16 cellular contexts compared by ENCODE assay signal in genomic region chr4:78137538-78137937, GRCh38.
DNase-seq lines count a peak whose midpoint lies in the region; ATAC-seq, FAIRE-seq and TF ChIP-seq lines count a peak whose summit lies in the region.
"Had no signal": no experiment of that assay in that cellular context is flagged by ENCODE, and none has a peak within 500 bp of the region (broad histone marks: within the 10 kb centered on the region; RNA-seq: fewer than 3 reads in every experiment).

No MANE protein-coding gene starts in this region.

- BruUV-seq in K562 (replicated peaks; lab: Mats Ljungman, UMichigan), result no TSS peak

- no peak for TF ChIP-seq RAD21 in K562 (CRISPR knock-in tag; conservative IDR thresholded peaks at IDR 0.05 in 1 of 2, IDR thresholded peaks at IDR 0.05 in 1 of 2)

- TF ChIP-seq EP300 in K562 (IDR thresholded peaks at IDR 0.05; ENCODE audit: low read length), result no peak

- H3K9me3 ChIP-seq in K562 (replicated peaks; ENCODE audit: control insufficient read depth, insufficient read depth, low read depth, low read length), result no peaks in the 10 kb centered on the region
- no peaks in the 10 kb centered on the region for H3K9me3 ChIP-seq in prostate gland
- H3K9me3 ChIP-seq: BLaER1, HAP-1 had no signal

- TF ChIP-seq CTCF in AG10803 (conservative IDR thresholded peaks at IDR 0.05; ENCODE audit: low read length) (no peak), HFFc6 (IDR thresholded peaks at IDR 0.05) (no peak), K562 (IDR thresholded peaks at IDR 0.05 in 2 of 3, conservative IDR thresholded peaks at IDR 0.05 in 1 of 3; ENCODE audit: insufficient read depth in 2 of 3, low read depth in 1 of 3, low read length in 3 of 3) (no peak), foreskin keratinocyte (conservative IDR thresholded peaks at IDR 0.05) (no peak), prostate gland (IDR thresholded peaks at IDR 0.05) (no peak)

- WGBS in K562 (ENCODE audit: insufficient coverage, low coverage, missing lambda C conversion rate), result 0% methylated on average over 1 of the region's 1 CpG
- 90% methylated on average over 1 of the region's 1 CpG for WGBS in prostate gland

- no peaks in the 10 kb centered on the region for H3K9me1 ChIP-seq in K562 (ENCODE audit: control insufficient read depth, insufficient read depth, low read length)

- H3K36me3 ChIP-seq in K562 (ENCODE audit: control insufficient read depth, insufficient read depth, low read length) (no peaks in the 10 kb centered on the region), prostate gland (no peaks in the 10 kb centered on the region)
- H3K36me3 ChIP-seq: BLaER1, HAP-1 had no signal

- FAIRE-seq in K562 (lab: Jason Lieb, UNC), result peak; percentile 23
- FAIRE-seq: GM12878, H1, HTR-8/SVneo had no signal

- TF ChIP-seq POLR2A in K562 (conservative IDR thresholded peaks at IDR 0.05) (no peak), prostate gland (IDR thresholded peaks at IDR 0.05) (no peak)

- no peak for ATAC-seq in K562
- ATAC-seq in foreskin keratinocyte, result peak; percentile 69
- ATAC-seq in GM21515 (IDR thresholded peaks at IDR 0.05; ENCODE audit: unreplicated experiment), result no peak
- ATAC-seq in esophagus mucosa, result no peak

- H3K27me3 ChIP-seq in K562 (ENCODE audit: control insufficient read depth in 2 of 2, insufficient read depth in 2 of 2, low read length in 2 of 2) (no peaks in the 10 kb centered on the region; a peak in 2 of 5 replicates), foreskin keratinocyte (no peaks in the 10 kb centered on the region), prostate gland (replicated peaks; ENCODE audit: insufficient read depth) (no peaks in the 10 kb centered on the region)
- H3K27me3 ChIP-seq: BLaER1 had no signal

- intact Hi-C loops in K562 (cut with micrococcal nuclease) (no loop called here), prostate gland (cut with DNase I) (no loop called here)

- H3K4me2 ChIP-seq in K562 (ENCODE audit: insufficient read depth, low read length), result no peak overlapping the region
- H3K4me2 ChIP-seq: BLaER1 had no signal

- no peak overlapping the region for H3K27ac Mint-ChIP-seq in HFFc6
- H3K27ac Mint-ChIP-seq: CD8-positive, alpha-beta memory T cell had no signal

- H3K27ac ChIP-seq in K562 (ENCODE audit: extremely low read depth, low read depth, low read length) (no peak overlapping the region), foreskin keratinocyte (no peak overlapping the region), prostate gland (no peak overlapping the region)
- H3K27ac ChIP-seq: BLaER1 had no signal

- no peaks in the 10 kb centered on the region for H3K9me3 Mint-ChIP-seq in HFFc6

- no peak overlapping the region for H3K9ac ChIP-seq in K562 (ENCODE audit: insufficient read depth in 1 of 2, low read depth in 2 of 2, low read length in 2 of 2)
- H3K9ac ChIP-seq: BLaER1 had no signal

- CTCF ChIA-PET in K562 (lab: Yijun Ruan, JAX; ENCODE audit: low intra/inter-chr PET ratio), result no interaction called here

- in situ Hi-C loops in K562 (cut with MboI), result no loop called here

- H3K79me2 ChIP-seq in K562 (ENCODE audit: control insufficient read depth, insufficient read depth, low read length), result no peaks in the 10 kb centered on the region

- H3K4me1 ChIP-seq in K562 (replicated peaks in 1 of 2; ENCODE audit: control insufficient read depth in 2 of 2, insufficient read depth in 2 of 2, low read length in 2 of 2) (no peaks in the 10 kb centered on the region), foreskin keratinocyte (no peaks in the 10 kb centered on the region), prostate gland (replicated peaks) (no peaks in the 10 kb centered on the region)
- H3K4me1 ChIP-seq: BLaER1, HAP-1 had no signal

- POLR2A ChIA-PET in K562 (lab: Yijun Ruan, JAX), result interaction anchor here (0.7 kb wide), 1 partner anchor 11 kb away, joined by 3 read pairs; no protein-coding TSS in a partner anchor

- H3K4me1 Mint-ChIP-seq in HFFc6 (ENCODE audit: low read depth), result no peaks in the 10 kb centered on the region; the same call in 1 of the 2 replicates
- H3K4me1 Mint-ChIP-seq: CD8-positive, alpha-beta memory T cell had no signal

- no peak overlapping the region for H3K4me3 ChIP-seq in AG10803 (ENCODE audit: low read length)
- no peak overlapping the region for H3K4me3 ChIP-seq in K562
- H3K4me3 ChIP-seq in prostate gland, result no peak overlapping the region
- H3K4me3 ChIP-seq: BLaER1, GM12878, HAP-1 had no signal

- no peak overlapping the region for H3K4me3 Mint-ChIP-seq in HFFc6
- H3K4me3 Mint-ChIP-seq: CD8-positive, alpha-beta memory T cell had no signal

- no peaks in the 10 kb centered on the region for H4K20me1 ChIP-seq in K562 (replicated peaks; ENCODE audit: control insufficient read depth, insufficient read depth, low read length)
- H4K20me1 ChIP-seq: BLaER1 had no signal

- no peak overlapping the region for H2AFZ ChIP-seq in K562 (ENCODE audit: low read depth, low read length)

- no peaks in the 10 kb centered on the region; the same call in none of the 2 replicates for H3K27me3 Mint-ChIP-seq in HFFc6 (ENCODE audit: insufficient read depth)

- no peaks in the 10 kb centered on the region for H3K36me3 Mint-ChIP-seq in HFFc6 (ENCODE audit: low read depth)

- peak; percentile 5 for DNase-seq in AG10803 (ENCODE audit: low read depth)
- DNase-seq in HFFc6, result peak; percentile 31
- DNase-seq in K562 (ENCODE audit: extremely low read depth in 1 of 4, low spot score in 3 of 4), result no peak
- DNase-seq in foreskin keratinocyte, result peak; percentile 26 to 56
- DNase-seq in NCI-H526 treated with DMSO at 0.1 percent for 48 hours (lab: John Stamatoyannopoulos, UW), result no peak
- DNase-seq in prostate gland (ENCODE audit: low spot score), result no peak
- DNase-seq: ACHN; CD8-positive, alpha-beta memory T cell; DMS 273 treated with DMSO at 0.1 percent for 48 hours had no signal

TF ChIP-seq in K562, 482 proteins besides CTCF, POLR2A, EP300 and RAD21 (continues in another document):
- TF ChIP-seq ZNF583 (CRISPR knock-in tag; IDR thresholded peaks at IDR 0.05) (no peak), XRCC5 (IDR thresholded peaks at IDR 0.05; ENCODE audit: low read depth, low read length) (no peak)

Comparison
In these comparisons a context has a peak if more than half of its experiments do, and no peak if none do; other contexts are left out.
1. DNase-seq: peak in AG10803 (single experiment), HFFc6 (single experiment) and foreskin keratinocyte (2 of 2); none in K562 (0 of 4), NCI-H526 treated with DMSO at 0.1 percent for 48 hours (single experiment) and prostate gland (single experiment).